Comparison of ENCODE assay signal across 8 cellular contexts in genomic region chr16:78098544-78099371, GRCh38. TPM values are rescaled to one million over a fixed set of nuclear protein-coding genes. Genes with fewer than 3 reads are reported as not detected.
DNase-seq lines count a peak whose midpoint lies in the region; ATAC-seq, FAIRE-seq and TF ChIP-seq lines count a peak whose summit lies in the region.

No MANE protein-coding gene starts in this region.

- no peak for TF ChIP-seq CTCF in keratinocyte (optimal IDR thresholded peaks at IDR 0.05 in 1 of 3, IDR thresholded peaks at IDR 0.05 in 1 of 3, conservative IDR thresholded peaks at IDR 0.05 in 1 of 3; ENCODE audit: extremely low read depth in 1 of 3, insufficient read depth in 2 of 3, low read length in 3 of 3)
- no peak for TF ChIP-seq CTCF in suprapubic skin (IDR thresholded peaks at IDR 0.05)

- peak overlapping the region; percentile 84 for H3K4me2 ChIP-seq in keratinocyte (ENCODE audit: control insufficient read depth, extremely low read depth, insufficient read depth, low read depth, low read length)

- no peaks in the 10 kb centered on the region for H3K27me3 ChIP-seq in keratinocyte (ENCODE audit: control insufficient read depth, extremely low read depth, insufficient read depth, low read length)
- H3K27me3 ChIP-seq in suprapubic skin, result no peaks in the 10 kb centered on the region

- ATAC-seq in activated naive CD4-positive, alpha-beta T cell treated with anti-CD3 and anti-CD28 coated beads, Interleukin-2, amount 50 U/mL, for 72 hours, result no peak
- no peak for ATAC-seq in HG03565 (IDR thresholded peaks at IDR 0.05; ENCODE audit: unreplicated experiment)
- no peak for ATAC-seq in GM21360 (IDR thresholded peaks at IDR 0.05; ENCODE audit: unreplicated experiment)
- no peak for ATAC-seq in GM18502 (IDR thresholded peaks at IDR 0.05; ENCODE audit: poor library complexity, unreplicated experiment)

- H3K36me3 ChIP-seq in keratinocyte (ENCODE audit: control insufficient read depth in 2 of 2, extremely low read depth in 1 of 2, insufficient read depth in 2 of 2, low read length in 2 of 2) (no peaks in the 10 kb centered on the region), suprapubic skin (no peaks in the 10 kb centered on the region)

- no peak for DNase-seq in activated CD4-positive, alpha-beta T cell treated with anti-CD3 and anti-CD28 coated beads, Interleukin-2, amount 10 ng/mL, durations not matched to agents 7 days and 5 days
- no peak for DNase-seq in activated CD4-positive, alpha-beta T cell treated with anti-CD3 and anti-CD28 coated beads for 4 hours
- DNase-seq in activated naive CD4-positive, alpha-beta T cell treated with anti-CD3 and anti-CD28 coated beads, Interleukin-2, amount 50 U/mL, for 72 hours (ENCODE audit: low spot score in 2 of 2), result no peak
- DNase-seq in keratinocyte (ENCODE audit: low read depth, low spot score), result no peak
- DNase-seq in suprapubic skin (ENCODE audit: low spot score in 2 of 2), result no peak

- H3K79me2 ChIP-seq in keratinocyte (ENCODE audit: control insufficient read depth, insufficient read depth, low read length), result peaks cover 6% of the 10 kb centered on the region

- peak overlapping the region; percentile 93 for H3K27ac Mint-ChIP-seq in activated CD4-positive, alpha-beta T cell treated with anti-CD3 and anti-CD28 coated beads, Interleukin-2, amount 10 ng/mL, durations not matched to agents 7 days and 5 days
- H3K27ac Mint-ChIP-seq in activated naive CD4-positive, alpha-beta T cell treated with anti-CD3 and anti-CD28 coated beads, Interleukin-2, amount 50 U/mL, for 72 hours, result peak overlapping the region; percentile 96 to 97

- H3K27me3 Mint-ChIP-seq in activated CD4-positive, alpha-beta T cell treated with anti-CD3 and anti-CD28 coated beads, Interleukin-2, amount 10 ng/mL, durations not matched to agents 7 days and 5 days, result peaks cover 3% of the 10 kb centered on the region

- H3K9me3 Mint-ChIP-seq in activated CD4-positive, alpha-beta T cell treated with anti-CD3 and anti-CD28 coated beads, Interleukin-2, amount 10 ng/mL, durations not matched to agents 7 days and 5 days, result no peaks in the 10 kb centered on the region
- peaks cover 0 to 13% of the 10 kb centered on the region in 2 donors for H3K9me3 Mint-ChIP-seq in activated naive CD4-positive, alpha-beta T cell treated with anti-CD3 and anti-CD28 coated beads, Interleukin-2, amount 50 U/mL, for 72 hours

- peak overlapping the region; percentile 89 for H3K9ac ChIP-seq in keratinocyte (ENCODE audit: control insufficient read depth, extremely low read depth, insufficient read depth, low read length)

- peaks cover 25% of the 10 kb centered on the region for H3K4me1 Mint-ChIP-seq in activated CD4-positive, alpha-beta T cell treated with anti-CD3 and anti-CD28 coated beads, Interleukin-2, amount 10 ng/mL, durations not matched to agents 7 days and 5 days

- peaks cover 23% of the 10 kb centered on the region for H3K4me1 ChIP-seq in keratinocyte (ENCODE audit: control insufficient read depth, extremely low read depth, insufficient read depth, low read length)
- peaks cover 25% of the 10 kb centered on the region for H3K4me1 ChIP-seq in suprapubic skin

- peaks cover 2% of the 10 kb centered on the region for H3K36me3 Mint-ChIP-seq in activated CD4-positive, alpha-beta T cell treated with anti-CD3 and anti-CD28 coated beads, Interleukin-2, amount 10 ng/mL, durations not matched to agents 7 days and 5 days (ENCODE audit: low read depth)
- H3K36me3 Mint-ChIP-seq in activated naive CD4-positive, alpha-beta T cell treated with anti-CD3 and anti-CD28 coated beads, Interleukin-2, amount 50 U/mL, for 72 hours, result peaks cover 0 to 9% of the 10 kb centered on the region in 2 donors

- dilution Hi-C loops in keratinocyte (cut with MboI; ENCODE audit: extremely low pct_ligation_motif_present, low sequenced_read_pairs), result no loop called here

- 44% methylated on average over 20 of the region's 20 CpGs for whole genome bisulfite sequencing in suprapubic skin

- POLR2A ChIA-PET in activated CD4-positive, alpha-beta T cell treated with anti-CD3 and anti-CD28 coated beads, Interleukin-2, amount 10 ng/mL, durations not matched to agents 7 days and 5 days (lab: Charles Lee), result no interaction called here

- TF ChIP-seq POLR2A in suprapubic skin (IDR thresholded peaks at IDR 0.05), result no peak

- TF ChIP-seq EP300 in suprapubic skin (IDR thresholded peaks at IDR 0.05), result no peak

- H3K27ac ChIP-seq in keratinocyte (ENCODE audit: control insufficient read depth, insufficient read depth, low read length) (peak overlapping the region; percentile 86), suprapubic skin (peak overlapping the region; percentile 94)

- no peak for FAIRE-seq in keratinocyte (lab: Jason Lieb, UNC)

- no peaks in the 10 kb centered on the region for H3K9me3 ChIP-seq in keratinocyte (ENCODE audit: control insufficient read depth, low read depth, low read length)
- H3K9me3 ChIP-seq in suprapubic skin, result no peaks in the 10 kb centered on the region

- no peaks in the 10 kb centered on the region for H4K20me1 ChIP-seq in keratinocyte (ENCODE audit: control insufficient read depth, extremely low read depth, insufficient read depth, low read length)

- peak overlapping the region; percentile 83 for H2AFZ ChIP-seq in keratinocyte (ENCODE audit: control insufficient read depth, low read length)

- CTCF ChIA-PET in activated CD4-positive, alpha-beta T cell treated with anti-CD3 and anti-CD28 coated beads, Interleukin-2, amount 10 ng/mL, durations not matched to agents 7 days and 5 days (lab: Charles Lee), result interaction anchor here (0.6 to 1.7 kb wide), 5 partner anchors 10 to 70 kb away, joined by 3 to 6 read pairs (median 3); no protein-coding TSS in a partner anchor

- H3K9me1 ChIP-seq in keratinocyte (ENCODE audit: control insufficient read depth, extremely low read depth, insufficient read depth, low read length), result no peaks in the 10 kb centered on the region

- H3K4me3 ChIP-seq in keratinocyte (ENCODE audit: control insufficient read depth in 2 of 3, extremely low read depth in 1 of 3, insufficient read depth in 2 of 3, low read depth in 1 of 3, low read length in 3 of 3) (peak overlapping the region; percentile 84 to 92 (median 88)), suprapubic skin (peak overlapping the region; percentile 99)

- peak overlapping the region; percentile 86 for H3K4me3 Mint-ChIP-seq in activated CD4-positive, alpha-beta T cell treated with anti-CD3 and anti-CD28 coated beads, Interleukin-2, amount 10 ng/mL, durations not matched to agents 7 days and 5 days

RNA-seq across cellular contexts. Expression of gene WWOX, which starts 0.7 kb away (rescaled TPM):
- total RNA-seq in activated CD4-positive, alpha-beta T cell treated with anti-CD3 and anti-CD28 coated beads, Interleukin-2, amount 10 ng/mL, durations not matched to agents 7 days and 5 days, result 10 to 100 TPM; 22.2 to 28.9 TPM
- total RNA-seq in activated naive CD4-positive, alpha-beta T cell treated with anti-CD3 and anti-CD28 coated beads, Interleukin-2, amount 50 U/mL, for 72 hours, result 10 to 100 TPM; 12.6 to 17.2 TPM
- 2.9 to 5.8 TPM (median 5.1 TPM) in 3 replicates for polyA plus RNA-seq in keratinocyte
- 10.4 TPM for polyA plus RNA-seq in keratinocyte (2011; ENCODE audit: low read depth)
- polyA plus RNA-seq in keratinocyte (2011; cell fraction: cytosol; rRNA removed), result 2.3 and 4.2 TPM in 2 replicates
- 3.7 and 4.8 TPM in 2 replicates for polyA plus RNA-seq in keratinocyte (2011; cell fraction: nucleus; rRNA removed)
- polyA plus RNA-seq in keratinocyte (2012; ENCODE audit: low replicate concordance), result 3.7 and 7.2 TPM in 2 replicates
- polyA minus RNA-seq in keratinocyte, result 0.79 to 8.6 TPM (median 4.0 TPM) in 3 replicates
- polyA minus RNA-seq in keratinocyte (2011; cell fraction: cytosol; rRNA and poly(A)+ RNA removed), result 5.2 TPM
- polyA minus RNA-seq in keratinocyte (2011; cell fraction: nucleus; rRNA and poly(A)+ RNA removed), result 3.7 and 13.0 TPM in 2 replicates
- 100 to 1,000 TPM in 1 of 4 donors, 10 to 100 TPM in 3; 29.6 to 104 (median 47.3) TPM for total RNA-seq in suprapubic skin
